ENCODE assay signal across 27 cellular contexts in genomic region chr14:95287176-95287754, GRCh38. TPM values are rescaled to one million over a fixed set of nuclear protein-coding genes. Genes with fewer than 3 reads are reported as not detected.
DNase-seq lines count a peak whose midpoint lies in the region; ATAC-seq and TF ChIP-seq lines count a peak whose summit lies in the region.
"Had no signal": no experiment of that assay in that cellular context is flagged by ENCODE, and none has a peak within 500 bp of the region (broad histone marks: within the 10 kb centered on the region; RNA-seq: fewer than 3 reads in every experiment).

No MANE protein-coding gene starts in this region.

- peak; percentile 62 for DNase-seq in Karpas-422
- peak; percentile 73 for DNase-seq in NCI-H345 (lab: John Stamatoyannopoulos, UW)
- peak; percentile 61 for DNase-seq in prostate gland (ENCODE audit: low spot score)
- no peak for DNase-seq in effector CD4-positive, alpha-beta T cell
- DNase-seq in AML-193 (lab: John Stamatoyannopoulos, UW): no peak
- no peak for DNase-seq in posterior cingulate gyrus
- DNase-seq in Right ventricle myocardium inferior (ENCODE audit: missing footprints): no peak
- DNase-seq: activated naive CD4-positive, alpha-beta T cell treated with anti-CD3 and anti-CD28 coated beads, Interleukin-2, amount 10 ng/mL, durations not matched to agents 7 days and 5 days; activated T-cell treated with anti-CD3 and anti-CD28 coated beads, Interleukin-2, amount 50 U/mL, for 48 hours; anterior cingulate cortex; CD4-positive, alpha-beta T cell; central memory CD4-positive, alpha-beta T cell; erythroblast; foreskin melanocyte; HCEC 1CT; hypothalamus; NCI-H2029; NCI-H524 treated with DMSO at 0.1 percent for 48 hours; OCI-M1; stimulated activated CD4-positive, alpha-beta T cell treated with anti-CD3 and anti-CD28 coated beads, Interleukin-1b, Interleukin-23, amount 100 ng/mL, for 48 hours; T-cell had no signal

- no peak for TF ChIP-seq POLR2A in prostate gland (IDR thresholded peaks at IDR 0.05)

- H3K27ac ChIP-seq in Karpas-422 (ENCODE audit: low read length): peak overlapping the region; percentile 93
- H3K27ac ChIP-seq in cingulate gyrus (ENCODE audit: low read depth, low read length): peak overlapping the region; percentile 48
- H3K27ac ChIP-seq in prostate gland: no peak overlapping the region
- H3K27ac ChIP-seq: skin epidermis had no signal

- WGBS in prostate gland: 51% methylated on average over 6 of the region's 6 CpGs

- intact Hi-C loops in prostate gland (cut with DNase I): no loop called here
- intact Hi-C loops in posterior cingulate gyrus (cut with DNase I): no loop called here
- intact Hi-C loops in Right ventricle myocardium inferior (cut with DNase I): no loop called here

- H3K4me1 ChIP-seq in Karpas-422 (ENCODE audit: low read length) (peaks cover 91% of the 10 kb centered on the region), prostate gland (replicated peaks) (no peaks in the 10 kb centered on the region)

- ATAC-seq in Right ventricle myocardium inferior: no peak
- ATAC-seq: activated CD4-positive, CD25-positive, alpha-beta regulatory T cell treated with anti-CD3 and anti-CD28 coated beads, Interleukin-2, amount 50 U/mL, for 24 hours; K562; T-cell had no signal

- H3K9me3 ChIP-seq in Karpas-422 (ENCODE audit: low read length) (peaks cover 9% of the 10 kb centered on the region; the same call in 1 of the 2 replicates), prostate gland (no peaks in the 10 kb centered on the region)

- peaks cover 40% of the 10 kb centered on the region for H3K79me2 ChIP-seq in Karpas-422 (ENCODE audit: low read length)

- H2AFZ ChIP-seq in Karpas-422 (ENCODE audit: low read length): no peak overlapping the region

- peak overlapping the region; percentile 59 for H3K9ac ChIP-seq in Karpas-422 (ENCODE audit: low read length)

- H3K4me3 ChIP-seq in Karpas-422 (ENCODE audit: low read length) (peak overlapping the region; percentile 3; the same call in 1 of the 2 replicates), prostate gland (no peak overlapping the region)
- H3K4me3 ChIP-seq: GM12878, K562, lung, skin epidermis had no signal

- no peaks in the 10 kb centered on the region for H4K20me1 ChIP-seq in Karpas-422 (ENCODE audit: insufficient read depth, low read depth, low read length)

- no peak for TF ChIP-seq CTCF in prostate gland (IDR thresholded peaks at IDR 0.05)

- H3K36me3 ChIP-seq in Karpas-422 (ENCODE audit: insufficient read depth, low read length) (peaks cover 23% of the 10 kb centered on the region), prostate gland (no peaks in the 10 kb centered on the region)

- no peaks in the 10 kb centered on the region for H3K27me3 ChIP-seq in Karpas-422 (ENCODE audit: low read length)
- no peaks in the 10 kb centered on the region for H3K27me3 ChIP-seq in prostate gland (replicated peaks; ENCODE audit: insufficient read depth)

- H3K9me2 ChIP-seq in Karpas-422 (replicated peaks; ENCODE audit: insufficient read depth, low read length): no peaks in the 10 kb centered on the region

- peak overlapping the region; percentile 49 for H3K4me2 ChIP-seq in Karpas-422 (ENCODE audit: low read depth, low read length, poor library complexity, severe bottlenecking)

RNA-seq across cellular contexts. Expression of gene CLMN, which starts 32.4 kb away (rescaled TPM):
- total RNA-seq in Karpas-422 (2014; rRNA removed; shearing (Covaris generic); ENCODE audit: low replicate concordance): 40.1 and 56.1 TPM in 2 replicates
- total RNA-seq in prostate gland: 10 to 100 TPM; 24.6 to 39.3 TPM
- total RNA-seq in Right ventricle myocardium inferior: 7.6 TPM

Comparison
In these comparisons a context has a peak if more than half of its experiments do, and no peak if none do; other contexts are left out.
1. DNase-seq: peak in Karpas-422 (single experiment), NCI-H345 (single experiment) and prostate gland (single experiment); none in effector CD4-positive, alpha-beta T cell (single experiment), AML-193 (0 of 2), posterior cingulate gyrus (0 of 10) and Right ventricle myocardium inferior (single experiment).
2. H3K27ac ChIP-seq: peak in Karpas-422 (single experiment) and cingulate gyrus (single experiment); none in prostate gland (0 of 2).